In the genomic region with DNA sequence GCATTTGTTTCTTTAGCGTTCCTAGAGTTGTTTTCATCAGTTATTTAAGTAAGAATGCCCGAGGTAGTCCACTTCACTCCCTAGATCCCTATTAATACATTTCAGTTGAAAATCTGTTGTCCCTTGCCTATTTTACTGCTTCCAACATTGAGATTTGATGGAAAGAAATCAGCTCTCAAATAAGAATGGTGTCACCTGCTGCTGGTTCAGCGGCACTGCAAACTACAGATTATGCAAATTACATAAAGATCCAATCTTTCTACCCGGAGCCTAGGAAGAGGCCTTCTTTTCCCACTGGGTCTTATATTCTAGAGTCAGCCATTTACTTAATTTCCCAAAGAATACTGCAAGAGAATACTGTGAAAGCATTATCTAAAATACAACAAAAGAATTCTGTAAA, we compare ENCODE assay signal across 15 cellular contexts.
DNase-seq lines count a peak whose midpoint lies in the region; ATAC-seq and TF ChIP-seq lines count a peak whose summit lies in the region.
"Had no signal": no experiment of that assay in that cellular context is flagged by ENCODE, and none has a peak within 500 bp of the region (broad histone marks: within the 10 kb centered on the region; RNA-seq: fewer than 3 reads in every experiment).

No MANE protein-coding gene starts in this region.

- H3K4me1 Mint-ChIP-seq in activated naive CD4-positive, alpha-beta T cell treated with anti-CD3 and anti-CD28 coated beads for 36 hours (ENCODE audit: low read depth) = no peaks in the 10 kb centered on the region

- peaks cover 8 to 22% (median 16%) of the 10 kb centered on the region in 10 experiments; a peak in 19 of 20 replicates for H3K4me1 ChIP-seq in BLaER1 treated with 17β-estradiol and CSF1 and Interleukin-3, amounts not matched to agents 10 nM and 100 nM
- no peaks in the 10 kb centered on the region for H3K4me1 ChIP-seq in mammary epithelial cell (ENCODE audit: insufficient read depth, low read length)
- H3K4me1 ChIP-seq in right lobe of liver = no peaks in the 10 kb centered on the region
- H3K4me1 ChIP-seq: adrenal gland, uterus had no signal

- no peak overlapping the region for H3K27ac Mint-ChIP-seq in activated naive CD4-positive, alpha-beta T cell treated with anti-CD3 and anti-CD28 coated beads for 36 hours
- H3K27ac Mint-ChIP-seq: naive thymus-derived CD4-positive, alpha-beta T cell; T-helper 2 cell treated with Interferon-gamma antibody and Interleukin-4, amounts not matched to agents 5 μg/mL and 100 μg/mL, for 36 hours had no signal

- CTCF ChIA-PET in HEK293T (lab: Yijun Ruan, JAX) = no interaction called here
- CTCF ChIA-PET in mammary epithelial cell (lab: Charles Lee; ENCODE audit: low non-redundant PET) = no interaction called here
- CTCF ChIA-PET in activated naive CD4-positive, alpha-beta T cell treated with anti-CD3 and anti-CD28 coated beads for 36 hours (lab: Charles Lee) = no interaction called here

- no peaks in the 10 kb centered on the region for H3K27me3 ChIP-seq in BLaER1 treated with 17β-estradiol and CSF1 and Interleukin-3, amounts not matched to agents 10 nM and 100 nM
- no peaks in the 10 kb centered on the region for H3K27me3 ChIP-seq in mammary epithelial cell (ENCODE audit: insufficient read depth, low read length)
- H3K27me3 ChIP-seq in right lobe of liver = no peaks in the 10 kb centered on the region

- no peaks in the 10 kb centered on the region for H3K27me3 Mint-ChIP-seq in activated naive CD4-positive, alpha-beta T cell treated with anti-CD3 and anti-CD28 coated beads for 36 hours (ENCODE audit: low read depth)
- H3K27me3 Mint-ChIP-seq: naive thymus-derived CD4-positive, alpha-beta T cell had no signal

- intact Hi-C loops in mammary epithelial cell (cut with micrococcal nuclease) = no loop called here
- intact Hi-C loops in right lobe of liver (cut with DNase I) = no loop called here
- intact Hi-C loops in activated naive CD4-positive, alpha-beta T cell treated with anti-CD3 and anti-CD28 coated beads for 36 hours (cut with micrococcal nuclease) = no loop called here

- ATAC-seq in right lobe of liver = peak; percentile 54 to 69 (median 57)
- ATAC-seq: naive thymus-derived CD4-positive, alpha-beta T cell had no signal

- peak overlapping the region in 1 of 10 experiments; percentile 8; a peak in 1 of 20 replicates for H3K4me3 ChIP-seq in BLaER1 treated with 17β-estradiol and CSF1 and Interleukin-3, amounts not matched to agents 10 nM and 100 nM
- no peak overlapping the region for H3K4me3 ChIP-seq in mammary epithelial cell (replicated peaks in 1 of 3; ENCODE audit: insufficient read depth in 1 of 3, low read depth in 2 of 3, low read length in 3 of 3)
- no peak overlapping the region for H3K4me3 ChIP-seq in right lobe of liver
- H3K4me3 ChIP-seq: adrenal gland, smooth muscle cell, uterus had no signal

- dilution Hi-C loops in mammary epithelial cell (cut with HindIII; ENCODE audit: low sequenced_read_pairs) = no loop called here

- TF ChIP-seq POLR2A in right lobe of liver (IDR thresholded peaks at IDR 0.05) = no peak

- in situ Hi-C loops in mammary epithelial cell (cut with MboI; ENCODE audit: low sequenced_read_pairs in 2 of 2) = no loop called here

- H3K9me3 Mint-ChIP-seq in activated naive CD4-positive, alpha-beta T cell treated with anti-CD3 and anti-CD28 coated beads for 36 hours = no peaks in the 10 kb centered on the region
- H3K9me3 Mint-ChIP-seq: naive thymus-derived CD4-positive, alpha-beta T cell; T-helper 2 cell treated with Interferon-gamma antibody and Interleukin-4, amounts not matched to agents 5 μg/mL and 100 μg/mL, for 36 hours had no signal

- no peaks in the 10 kb centered on the region for H4K20me1 ChIP-seq in BLaER1 treated with 17β-estradiol and CSF1 and Interleukin-3, amounts not matched to agents 10 nM and 100 nM
- no peaks in the 10 kb centered on the region for H4K20me1 ChIP-seq in mammary epithelial cell (ENCODE audit: insufficient read depth, low read length)

- H3K27ac ChIP-seq in BLaER1 treated with 17β-estradiol and CSF1 and Interleukin-3, amounts not matched to agents 10 nM and 100 nM = peak overlapping the region in 1 of 11 experiments; percentile 61; a peak in 2 of 22 replicates
- H3K27ac ChIP-seq in mammary epithelial cell (ENCODE audit: insufficient read depth, low read depth, low read length) = no peak overlapping the region
- H3K27ac ChIP-seq in right lobe of liver = no peak overlapping the region
- H3K27ac ChIP-seq: adrenal gland, uterus had no signal

- POLR2A ChIA-PET in HEK293T (lab: Yijun Ruan, JAX) = no interaction called here

- peak overlapping the region; percentile 28 to 76 (median 65) for H3K4me2 ChIP-seq in BLaER1 treated with 17β-estradiol and CSF1 and Interleukin-3, amounts not matched to agents 10 nM and 100 nM
- no peak overlapping the region for H3K4me2 ChIP-seq in mammary epithelial cell (ENCODE audit: insufficient read depth, low read depth, low read length)
- H3K4me2 ChIP-seq: smooth muscle cell had no signal

- 64% methylated on average over 4 of the region's 4 CpGs for WGBS in mammary epithelial cell (ENCODE audit: low coverage, missing lambda C conversion rate)
- 17% methylated on average over 4 of the region's 4 CpGs for WGBS in right lobe of liver (ENCODE audit: insufficient coverage, low coverage, low lambda C conversion rate, missing lambda C conversion rate)

- H3K4me3 Mint-ChIP-seq in activated naive CD4-positive, alpha-beta T cell treated with anti-CD3 and anti-CD28 coated beads for 36 hours = no peak overlapping the region
- H3K4me3 Mint-ChIP-seq: naive thymus-derived CD4-positive, alpha-beta T cell; T-helper 2 cell treated with Interferon-gamma antibody and Interleukin-4, amounts not matched to agents 5 μg/mL and 100 μg/mL, for 36 hours had no signal

- peak; percentile 17 to 37 for TF ChIP-seq CTCF in mammary epithelial cell (conservative IDR thresholded peaks at IDR 0.05 in 1 of 2, IDR thresholded peaks at IDR 0.05 in 1 of 2; ENCODE audit: extremely low read depth in 1 of 2, insufficient read depth in 1 of 2, low read depth in 1 of 2, low read length in 2 of 2)
- TF ChIP-seq CTCF in right lobe of liver (IDR thresholded peaks at IDR 0.05) = peak; percentile 25 to 36 (median 34)

- DNase-seq in HEK293T (ENCODE audit: extremely low spot score) (peak; percentile 9), mammary epithelial cell (no peak), right lobe of liver (no peak), EL (no peak), NCI-H2196 (lab: John Stamatoyannopoulos, UW; ENCODE audit: unreplicated experiment) (no peak), amniotic stem cell (lab: John Stamatoyannopoulos, UW) (no peak)
- DNase-seq in activated naive CD4-positive, alpha-beta T cell treated with anti-CD3 and anti-CD28 coated beads for 36 hours = no peak
- DNase-seq: adrenal gland; DMS153; naive thymus-derived CD4-positive, alpha-beta T cell; NCI-H1694 treated with DMSO at 0.1 percent for 48 hours; uterus had no signal

- no peak overlapping the region for H2AFZ ChIP-seq in mammary epithelial cell (ENCODE audit: low read depth, low read length)

- H3K9ac ChIP-seq in BLaER1 treated with 17β-estradiol and CSF1 and Interleukin-3, amounts not matched to agents 10 nM and 100 nM = peak overlapping the region in 2 of 11 experiments; percentile 35 to 44; a peak in 1 of 22 replicates
- no peak overlapping the region for H3K9ac ChIP-seq in mammary epithelial cell (ENCODE audit: insufficient read depth, low read length)

- H3K36me3 Mint-ChIP-seq in activated naive CD4-positive, alpha-beta T cell treated with anti-CD3 and anti-CD28 coated beads for 36 hours (ENCODE audit: low read depth) = no peaks in the 10 kb centered on the region
- H3K36me3 Mint-ChIP-seq: naive thymus-derived CD4-positive, alpha-beta T cell had no signal

- BruUV-seq in mammary epithelial cell (replicated peaks; lab: Mats Ljungman, UMichigan) = no TSS peak

- H3K9me3 ChIP-seq in BLaER1 treated with 17β-estradiol and CSF1 and Interleukin-3, amounts not matched to agents 10 nM and 100 nM (replicated peaks in 1 of 11) = no peaks in the 10 kb centered on the region
- H3K9me3 ChIP-seq in mammary epithelial cell (replicated peaks; ENCODE audit: insufficient read depth, low read length) = no peaks in the 10 kb centered on the region
- no peaks in the 10 kb centered on the region for H3K9me3 ChIP-seq in right lobe of liver
- H3K9me3 ChIP-seq: adrenal gland, uterus had no signal

- no peaks in the 10 kb centered on the region for H3K36me3 ChIP-seq in BLaER1 treated with 17β-estradiol and CSF1 and Interleukin-3, amounts not matched to agents 10 nM and 100 nM
- no peaks in the 10 kb centered on the region for H3K36me3 ChIP-seq in mammary epithelial cell (ENCODE audit: insufficient read depth, low read length)
- no peaks in the 10 kb centered on the region for H3K36me3 ChIP-seq in right lobe of liver
- H3K36me3 ChIP-seq: adrenal gland, uterus had no signal

- no peaks in the 10 kb centered on the region for H3K79me2 ChIP-seq in mammary epithelial cell (ENCODE audit: insufficient read depth, low read length)

TF ChIP-seq in HEK293T, 16 proteins besides CTCF, POLR2A, EP300 and RAD21:
- TF ChIP-seq FOXA1 (IDR thresholded peaks at IDR 0.05) (no peak), SP1 (IDR thresholded peaks at IDR 0.05) (no peak), BHLHE40 (IDR thresholded peaks at IDR 0.05; ENCODE audit: borderline replicate concordance) (no peak), ELF4 (IDR thresholded peaks at IDR 0.05) (no peak), FOXK2 (IDR thresholded peaks at IDR 0.05) (no peak), TARDBP (IDR thresholded peaks at IDR 0.05) (no peak), ARNT (IDR thresholded peaks at IDR 0.05) (no peak)
